8 cellular contexts compared by ENCODE assay signal in genomic region chr9:128103589-128103962, GRCh38. TPM values are rescaled to one million over a fixed set of nuclear protein-coding genes. Genes with fewer than 3 reads are reported as not detected.
DNase-seq lines count a peak whose midpoint lies in the region; ATAC-seq and TF ChIP-seq lines count a peak whose summit lies in the region.

No MANE protein-coding gene starts in this region.

- H3K9me3 ChIP-seq in BE2C, result no peaks in the 10 kb centered on the region

- no peak overlapping the region for H3K56ac ChIP-seq in mesendoderm (ENCODE audit: low read length)

- DNase-seq in BE2C, result no peak
- DNase-seq in LHCN-M2 (ENCODE audit: low read depth), result peak; percentile 68
- DNase-seq in activated naive CD4-positive, alpha-beta T cell treated with Interleukin-2 at 50 U/mL for 16 hours, result peak; percentile 33
- peak; percentile 40 for DNase-seq in mesendoderm
- no peak for DNase-seq in NCI-H2227 (lab: John Stamatoyannopoulos, UW; ENCODE audit: unreplicated experiment)
- DNase-seq in GM03348 (ENCODE audit: low spot score), result no peak

- H2BK120ac ChIP-seq in mesendoderm (ENCODE audit: low read depth, low read length), result no peak overlapping the region

- ATAC-seq in HG02678 (IDR thresholded peaks at IDR 0.05; ENCODE audit: unreplicated experiment), result no peak
- no peak for ATAC-seq in HG02981 (IDR thresholded peaks at IDR 0.05; ENCODE audit: unreplicated experiment)

- H3K4me3 ChIP-seq in BE2C (ENCODE audit: low read depth, low read length), result no peak overlapping the region
- no peak overlapping the region for H3K4me3 ChIP-seq in mesendoderm (ENCODE audit: low read length)

- H3K27ac ChIP-seq in mesendoderm (ENCODE audit: low read depth, low read length), result no peak overlapping the region

- H3K9ac ChIP-seq in mesendoderm (ENCODE audit: low read length), result no peak overlapping the region

- H2AK5ac ChIP-seq in mesendoderm (ENCODE audit: low read length), result no peak overlapping the region

- no peak overlapping the region for H2BK15ac ChIP-seq in mesendoderm (replicated peaks; ENCODE audit: low read depth)

- peak; percentile 57 for TF ChIP-seq CTCF in BE2C (IDR thresholded peaks at IDR 0.05; ENCODE audit: low read depth, low read length)

- H4K8ac ChIP-seq in mesendoderm (ENCODE audit: low read depth, low read length), result no peak overlapping the region

- H4K5ac ChIP-seq in mesendoderm (ENCODE audit: low read length), result no peak overlapping the region

- H3K36me3 ChIP-seq in BE2C, result peaks cover 62% of the 10 kb centered on the region
- H3K36me3 ChIP-seq in mesendoderm (ENCODE audit: control insufficient read depth, insufficient read depth, low read length), result peaks cover 8% of the 10 kb centered on the region

- H2BK5ac ChIP-seq in mesendoderm (ENCODE audit: low read length), result no peak overlapping the region

- peaks cover 21% of the 10 kb centered on the region for H3K79me1 ChIP-seq in mesendoderm (ENCODE audit: low read length)

- H3K27me3 ChIP-seq in BE2C, result no peaks in the 10 kb centered on the region
- H3K27me3 ChIP-seq in mesendoderm (ENCODE audit: insufficient read depth, low read length, poor library complexity), result no peaks in the 10 kb centered on the region

- H3K4ac ChIP-seq in mesendoderm (ENCODE audit: low read depth, low read length), result no peak overlapping the region

- H3K4me2 ChIP-seq in mesendoderm (ENCODE audit: low read length), result no peak overlapping the region

- peaks cover 15% of the 10 kb centered on the region for H3K79me2 ChIP-seq in mesendoderm (ENCODE audit: control insufficient read depth, insufficient read depth, low read length)

- H3K18ac ChIP-seq in mesendoderm (ENCODE audit: low read length), result no peak overlapping the region

- WGBS in mesendoderm (ENCODE audit: extremely low coverage, insufficient coverage, low lambda C conversion rate), result no CpG with 5 or more reads among the region's 8 CpGs

- H3K23ac ChIP-seq in mesendoderm (ENCODE audit: low read length), result no peak overlapping the region

- H3K4me1 ChIP-seq in BE2C (peaks cover 22% of the 10 kb centered on the region), mesendoderm (ENCODE audit: control insufficient read depth, low read depth, low read length) (peaks cover 10% of the 10 kb centered on the region)

RNA-seq across cellular contexts. Expression of gene PTGES2, which starts 24.0 kb away (rescaled TPM):
- 511 TPM for polyA plus RNA-seq in BE2C (2012; ENCODE audit: insufficient read depth, insufficient read length, low read depth)
- total RNA-seq in LHCN-M2 (2014; rRNA removed), result 60.7 and 62.8 TPM in 2 replicates
- polyA plus RNA-seq in LHCN-M2 (2012), result 63.4 TPM
- 52.1 TPM for polyA plus RNA-seq in mesendoderm (2013, experiment 1 of 2)
- 53.5 TPM for polyA plus RNA-seq in mesendoderm (2013, experiment 2 of 2)

RNA-seq across cellular contexts. Expression of gene SLC25A25, which starts 35.5 kb away (rescaled TPM):
- 23.7 TPM for polyA plus RNA-seq in BE2C (2012; ENCODE audit: insufficient read depth, insufficient read length, low read depth)
- 24.9 and 25.2 TPM in 2 replicates for total RNA-seq in LHCN-M2 (2014; rRNA removed)
- polyA plus RNA-seq in LHCN-M2 (2012), result 11.2 TPM
- polyA plus RNA-seq in mesendoderm (2013, experiment 1 of 2), result 11.9 TPM
- polyA plus RNA-seq in mesendoderm (2013, experiment 2 of 2), result 12.3 TPM

RNA-seq across cellular contexts. Expression of gene NAIF1, which starts 36.5 kb away (rescaled TPM):
- polyA plus RNA-seq in BE2C (2012; ENCODE audit: insufficient read depth, insufficient read length, low read depth), result 10.3 TPM
- 13.5 and 14.0 TPM in 2 replicates for total RNA-seq in LHCN-M2 (2014; rRNA removed)
- polyA plus RNA-seq in LHCN-M2 (2012), result 8.6 TPM
- polyA plus RNA-seq in mesendoderm (2013, experiment 1 of 2), result 5.7 TPM
- 4.9 TPM for polyA plus RNA-seq in mesendoderm (2013, experiment 2 of 2)

RNA-seq across cellular contexts. Expression of gene LCN2, which starts 45.7 kb away (rescaled TPM):
- polyA plus RNA-seq in BE2C (2012; ENCODE audit: insufficient read depth, insufficient read length, low read depth), result not detected
- not detected in 2 replicates for total RNA-seq in LHCN-M2 (2014; rRNA removed)
- 0.32 TPM for polyA plus RNA-seq in LHCN-M2 (2012)
- 0.58 TPM for polyA plus RNA-seq in mesendoderm (2013, experiment 1 of 2)
- 0.48 TPM for polyA plus RNA-seq in mesendoderm (2013, experiment 2 of 2)

RNA-seq across cellular contexts. Expression of gene BBLN, which starts 56.5 kb away (rescaled TPM):
- 221 TPM for polyA plus RNA-seq in BE2C (2012; ENCODE audit: insufficient read depth, insufficient read length, low read depth)
- total RNA-seq in LHCN-M2 (2014; rRNA removed), result 180 and 197 TPM in 2 replicates
- 81.1 TPM for polyA plus RNA-seq in LHCN-M2 (2012)
- polyA plus RNA-seq in mesendoderm (2013, experiment 1 of 2), result 55.7 TPM
- 57.0 TPM for polyA plus RNA-seq in mesendoderm (2013, experiment 2 of 2)

Comparison
In these comparisons a context has a peak if more than half of its experiments do, and no peak if none do; other contexts are left out.
1. DNase-seq: peak in LHCN-M2 (single experiment), activated naive CD4-positive, alpha-beta T cell treated with Interleukin-2 at 50 U/mL for 16 hours (single experiment) and mesendoderm (single experiment); none in BE2C (single experiment), NCI-H2227 (single experiment) and GM03348 (single experiment).